16 cellular contexts compared by ENCODE assay signal in the genomic region with DNA sequence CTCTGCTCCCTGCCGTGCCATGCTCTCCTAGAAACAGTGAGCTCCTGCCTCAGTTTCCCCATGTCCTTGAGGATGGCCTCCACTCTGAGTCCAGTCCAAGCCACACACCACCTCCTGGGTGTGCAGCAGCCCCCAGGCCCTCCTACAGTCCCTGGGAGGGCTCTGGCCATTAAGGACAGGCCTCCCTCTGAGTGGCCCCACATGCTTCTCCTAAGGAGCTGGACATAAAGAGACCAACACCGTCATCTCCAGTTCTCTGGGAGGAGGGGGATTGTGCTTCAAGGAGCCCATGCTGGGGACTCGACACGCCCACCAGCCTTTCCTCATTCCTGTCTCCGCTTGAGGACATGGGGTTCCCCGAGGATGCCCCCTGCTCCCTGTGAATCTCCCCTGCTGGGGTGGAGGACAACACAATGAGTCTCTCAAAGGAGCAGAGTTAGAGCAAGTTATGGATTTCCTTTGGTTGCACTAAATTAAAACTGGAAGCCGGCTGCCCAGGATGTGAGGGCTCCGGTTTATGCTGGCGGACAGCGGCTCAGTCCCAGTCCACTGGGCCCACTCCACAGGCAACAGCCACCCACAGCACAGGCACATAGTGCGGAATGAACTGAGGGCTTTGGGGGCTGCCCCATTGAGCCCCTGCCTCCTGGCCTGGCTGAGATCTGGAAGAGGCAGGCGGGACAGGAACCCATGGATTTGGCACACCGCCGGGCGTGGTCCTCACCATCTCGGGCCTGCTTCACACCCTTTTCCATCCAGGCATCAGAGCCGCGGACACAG.
DNase-seq lines count a peak whose midpoint lies in the region; ATAC-seq lines count a peak whose summit lies in the region.
"Had no signal": no experiment of that assay in that cellular context is flagged by ENCODE, and none has a peak within 500 bp of the region (broad histone marks: within the 10 kb centered on the region; RNA-seq: fewer than 3 reads in every experiment).

No MANE protein-coding gene starts in this region.

- no peaks in the 10 kb centered on the region; the same call in 1 of the 2 replicates for H4K20me1 ChIP-seq in BLaER1
- peaks cover 0 to 8% (median 0%) of the 10 kb centered on the region in 11 experiments; a peak in 1 of 22 replicates for H4K20me1 ChIP-seq in BLaER1 treated with 17β-estradiol and CSF1 and Interleukin-3, amounts not matched to agents 10 nM and 100 nM

- H3K27ac Mint-ChIP-seq in T-helper 17 cell = peak overlapping the region; percentile 24
- H3K27ac Mint-ChIP-seq in stimulated activated effector memory CD8-positive, alpha-beta T cell treated with anti-CD3 and anti-CD28 coated beads, Interleukin-12 subunit alpha, Interleukin-12 subunit beta, amount 100 ng/mL, for 72 hours = peak overlapping the region; percentile 26
- H3K27ac Mint-ChIP-seq: CD14-positive monocyte had no signal

- H3K27ac ChIP-seq in BLaER1 = peak overlapping the region; percentile 16; the same call in 1 of the 2 replicates
- H3K27ac ChIP-seq in BLaER1 treated with 17β-estradiol and CSF1 and Interleukin-3, amounts not matched to agents 10 nM and 100 nM = peak overlapping the region in 2 of 11 experiments; percentile 5 to 22; a peak in 3 of 22 replicates

- no peaks in the 10 kb centered on the region for H3K9me3 Mint-ChIP-seq in stimulated activated effector memory CD8-positive, alpha-beta T cell treated with anti-CD3 and anti-CD28 coated beads, Interleukin-12 subunit alpha, Interleukin-12 subunit beta, amount 100 ng/mL, for 72 hours
- H3K9me3 Mint-ChIP-seq: CD4-positive, alpha-beta memory T cell had no signal

- H3K27me3 ChIP-seq in BLaER1 = no peaks in the 10 kb centered on the region
- peaks cover 0 to 6% (median 0%) of the 10 kb centered on the region in 11 experiments; a peak in 2 of 22 replicates for H3K27me3 ChIP-seq in BLaER1 treated with 17β-estradiol and CSF1 and Interleukin-3, amounts not matched to agents 10 nM and 100 nM
- H3K27me3 ChIP-seq: BE2C had no signal

- no peak overlapping the region for H3K9ac ChIP-seq in BLaER1
- H3K9ac ChIP-seq in BLaER1 treated with 17β-estradiol and CSF1 and Interleukin-3, amounts not matched to agents 10 nM and 100 nM = no peak overlapping the region; a peak in 1 of 22 replicates

- H3K4me3 Mint-ChIP-seq in T-helper 17 cell = no peak overlapping the region
- no peak overlapping the region for H3K4me3 Mint-ChIP-seq in stimulated activated effector memory CD8-positive, alpha-beta T cell treated with anti-CD3 and anti-CD28 coated beads, Interleukin-12 subunit alpha, Interleukin-12 subunit beta, amount 100 ng/mL, for 72 hours
- H3K4me3 Mint-ChIP-seq: CD14-positive monocyte had no signal

- H3K4me2 ChIP-seq in BLaER1 = peak overlapping the region; percentile 78
- H3K4me2 ChIP-seq in BLaER1 treated with 17β-estradiol and CSF1 and Interleukin-3, amounts not matched to agents 10 nM and 100 nM = peak overlapping the region in 8 of 11 experiments; percentile 12 to 86 (median 78); a peak in 12 of 22 replicates

- no peak for ATAC-seq in T-helper 17 cell
- ATAC-seq in stimulated activated effector memory CD8-positive, alpha-beta T cell treated with anti-CD3 and anti-CD28 coated beads, Interleukin-12 subunit alpha, Interleukin-12 subunit beta, amount 100 ng/mL, for 72 hours = no peak
- no peak for ATAC-seq in GM19397 (IDR thresholded peaks at IDR 0.05; ENCODE audit: unreplicated experiment)
- ATAC-seq: K562 had no signal

- no peaks in the 10 kb centered on the region for H3K36me3 Mint-ChIP-seq in T-helper 17 cell (ENCODE audit: low read depth)
- H3K36me3 Mint-ChIP-seq in stimulated activated effector memory CD8-positive, alpha-beta T cell treated with anti-CD3 and anti-CD28 coated beads, Interleukin-12 subunit alpha, Interleukin-12 subunit beta, amount 100 ng/mL, for 72 hours = no peaks in the 10 kb centered on the region
- H3K36me3 Mint-ChIP-seq: CD14-positive monocyte; CD4-positive, alpha-beta memory T cell had no signal

- peaks cover 22% of the 10 kb centered on the region for H3K4me1 Mint-ChIP-seq in T-helper 17 cell
- peaks cover 28% of the 10 kb centered on the region for H3K4me1 Mint-ChIP-seq in stimulated activated effector memory CD8-positive, alpha-beta T cell treated with anti-CD3 and anti-CD28 coated beads, Interleukin-12 subunit alpha, Interleukin-12 subunit beta, amount 100 ng/mL, for 72 hours

- H3K9me3 ChIP-seq in BLaER1 (no peaks in the 10 kb centered on the region), T-helper 17 cell (ENCODE audit: control insufficient read depth, low read length, poor library complexity, severe bottlenecking) (no peaks in the 10 kb centered on the region)
- no peaks in the 10 kb centered on the region for H3K9me3 ChIP-seq in BLaER1 treated with 17β-estradiol and CSF1 and Interleukin-3, amounts not matched to agents 10 nM and 100 nM (replicated peaks in 1 of 11)
- H3K9me3 ChIP-seq: BE2C, HAP-1 had no signal

- DNase-seq in T-helper 17 cell (no peak), head of caudate nucleus (no peak)
- no peak for DNase-seq in stimulated activated effector memory CD8-positive, alpha-beta T cell treated with anti-CD3 and anti-CD28 coated beads, Interleukin-12 subunit alpha, Interleukin-12 subunit beta, amount 100 ng/mL, for 72 hours (ENCODE audit: low spot score in 2 of 2)
- DNase-seq: ACHN; BE2C; CD4-positive, alpha-beta memory T cell; DMS153; DMS79; GF-D8; IMR-90 had no signal

- intact Hi-C loops in head of caudate nucleus (cut with DNase I) = no loop called here

- no peaks in the 10 kb centered on the region for H3K36me3 ChIP-seq in BLaER1
- no peaks in the 10 kb centered on the region for H3K36me3 ChIP-seq in BLaER1 treated with 17β-estradiol and CSF1 and Interleukin-3, amounts not matched to agents 10 nM and 100 nM
- H3K36me3 ChIP-seq: BE2C, HAP-1 had no signal

- peaks cover 100% of the 10 kb centered on the region for H3K4me1 ChIP-seq in BLaER1
- peaks cover 37 to 100% (median 96%) of the 10 kb centered on the region in 10 experiments for H3K4me1 ChIP-seq in BLaER1 treated with 17β-estradiol and CSF1 and Interleukin-3, amounts not matched to agents 10 nM and 100 nM
- H3K4me1 ChIP-seq: BE2C, HAP-1 had no signal

- H3K27me3 Mint-ChIP-seq in T-helper 17 cell = peaks cover 20% of the 10 kb centered on the region
- H3K27me3 Mint-ChIP-seq: CD4-positive, alpha-beta memory T cell had no signal

- H3K4me3 ChIP-seq in BLaER1 = no peak overlapping the region
- no peak overlapping the region for H3K4me3 ChIP-seq in BLaER1 treated with 17β-estradiol and CSF1 and Interleukin-3, amounts not matched to agents 10 nM and 100 nM
- H3K4me3 ChIP-seq: HAP-1, K562 had no signal
